Comparison of ENCODE assay signal across 8 cellular contexts in genomic region chr16:69132424-69133252, GRCh38. TPM values are rescaled to one million over a fixed set of nuclear protein-coding genes. Genes with fewer than 3 reads are reported as not detected.
DNase-seq lines count a peak whose midpoint lies in the region; ATAC-seq and TF ChIP-seq lines count a peak whose summit lies in the region.

TSS of gene CHTF8 (minus strand) at chr16:69132588. CDS start at chr16:69121458, 11,130 bp downstream.
TSS of gene UTP4 (plus strand) at chr16:69132649. CDS start at chr16:69133460, 811 bp downstream.

- no peak for TF ChIP-seq CTCF in AG09319 (IDR thresholded peaks at IDR 0.05; ENCODE audit: low read depth, low read length)
- TF ChIP-seq CTCF in liver (IDR thresholded peaks at IDR 0.05; ENCODE audit: low read depth, low read length, missing input control): no peak

- no peaks in the 10 kb centered on the region for H3K27me3 ChIP-seq in liver (ENCODE audit: control insufficient read depth in 4 of 4, insufficient read depth in 4 of 4, low read length in 3 of 4)

- H3K9ac ChIP-seq in liver (ENCODE audit: low read depth in 1 of 2, low read length in 2 of 2): peak within 1 kb of the TSS; percentile 79 to 85

- H3K27me3 Mint-ChIP-seq in dendritic cell treated with granulocyte-macrophage colony-stimulating factor and Interleukin-4, amounts not matched to agents 40 ng/mL and 50 ng/mL, for 4 days: no peaks in the 10 kb centered on the region

- DNase-seq in AG09319 (ENCODE audit: extremely low read depth, low read depth) (peak; percentile 40), NCI-H526 treated with DMSO at 0.1 percent for 48 hours (lab: John Stamatoyannopoulos, UW) (peak; percentile 59)
- peak; percentile 83 for DNase-seq in activated CD4-positive, alpha-beta T cell treated with anti-CD3 and anti-CD28 coated beads, Interleukin-2, amount 50 U/mL, for 1 hour
- DNase-seq in stimulated activated CD4-positive, alpha-beta T cell treated with anti-CD3 and anti-CD28 coated beads, Interleukin-4, amount 100 ng/mL, for 1 hour: peak; percentile 90

- peaks cover 47% of the 10 kb centered on the region for H3K4me1 Mint-ChIP-seq in dendritic cell treated with granulocyte-macrophage colony-stimulating factor and Interleukin-4, amounts not matched to agents 40 ng/mL and 50 ng/mL, for 4 days (ENCODE audit: low read depth)

- intact Hi-C loops in dendritic cell treated with granulocyte-macrophage colony-stimulating factor and Interleukin-4, amounts not matched to agents 40 ng/mL and 50 ng/mL, for 4 days (cut with micrococcal nuclease): loop anchor here (2.0 kb wide), 1 partner anchor 178 kb away; the partner anchor contains the start of gene VPS4A

- H3K9me3 ChIP-seq in liver (ENCODE audit: control insufficient read depth in 4 of 4, low read length in 3 of 4): no peaks in the 10 kb centered on the region

- peak within 1 kb of the TSS; percentile 88 for H3K27ac Mint-ChIP-seq in dendritic cell treated with granulocyte-macrophage colony-stimulating factor and Interleukin-4, amounts not matched to agents 40 ng/mL and 50 ng/mL, for 4 days

- peaks cover 0 to 9% (median 6%) of the 10 kb centered on the region in 4 donors for H3K36me3 ChIP-seq in liver (ENCODE audit: control insufficient read depth in 4 of 4, insufficient read depth in 3 of 4, low read depth in 1 of 4, low read length in 3 of 4)

- peak within 1 kb of the TSS; percentile 86 for H3K27ac ChIP-seq in liver (ENCODE audit: low read depth in 1 of 2, low read length in 2 of 2)

- H3K9me3 Mint-ChIP-seq in dendritic cell treated with granulocyte-macrophage colony-stimulating factor and Interleukin-4, amounts not matched to agents 40 ng/mL and 50 ng/mL, for 4 days: no peaks in the 10 kb centered on the region

- peak; percentile 89 for ATAC-seq in GM18909 (IDR thresholded peaks at IDR 0.05; ENCODE audit: poor library complexity, unreplicated experiment)
- ATAC-seq in HG03159 (IDR thresholded peaks at IDR 0.05; ENCODE audit: unreplicated experiment): peak; percentile 90

- peaks cover 60% of the 10 kb centered on the region for H3K36me3 Mint-ChIP-seq in dendritic cell treated with granulocyte-macrophage colony-stimulating factor and Interleukin-4, amounts not matched to agents 40 ng/mL and 50 ng/mL, for 4 days (ENCODE audit: low read depth)

- peaks cover 0 to 31% (median 16%) of the 10 kb centered on the region in 4 donors for H3K4me1 ChIP-seq in liver (ENCODE audit: control insufficient read depth in 4 of 4, insufficient read depth in 4 of 4, low read length in 3 of 4)

- H3K4me3 ChIP-seq in liver (ENCODE audit: low read depth in 1 of 3, low read length in 3 of 3): peak within 1 kb of the TSS; percentile 90 to 99 (median 93)

- peak within 1 kb of the TSS; percentile 84 for H3K4me3 Mint-ChIP-seq in dendritic cell treated with granulocyte-macrophage colony-stimulating factor and Interleukin-4, amounts not matched to agents 40 ng/mL and 50 ng/mL, for 4 days

- TF ChIP-seq RAD21 in liver (IDR thresholded peaks at IDR 0.05): no peak

- under 1% methylated on average over 78 of the region's 78 CpGs for WGBS in liver

TF ChIP-seq in liver, 16 proteins besides CTCF, POLR2A, EP300 and RAD21:
- TF ChIP-seq ATF3 (IDR thresholded peaks at IDR 0.05): no peak
- TF ChIP-seq MAX (IDR thresholded peaks at IDR 0.05): peak; percentile 54
- peak; percentile 66 to 90 for TF ChIP-seq GABPA (IDR thresholded peaks at IDR 0.05 in 1 of 2, conservative IDR thresholded peaks at IDR 0.05 in 1 of 2)

RNA-seq across cellular contexts. Expression of gene CHTF8, which starts in this region (rescaled TPM):
- 10 to 100 TPM; 52.0 to 56.9 TPM for total RNA-seq in liver
- polyA plus RNA-seq in liver: 10 to 100 TPM; 15.2 to 51.1 TPM

RNA-seq across cellular contexts. Expression of gene UTP4, which starts in this region (rescaled TPM):
- 10 to 100 TPM; 11.3 to 13.8 TPM for total RNA-seq in liver
- 10 to 100 TPM; 11.9 to 12.9 TPM for polyA plus RNA-seq in liver

Comparison
In these comparisons a context has a peak if more than half of its experiments do, and no peak if none do; other contexts are left out.
1. Peak in every context shown above with its lines: DNase-seq, ATAC-seq, H3K4me3 ChIP-seq and H3K27ac ChIP-seq.
2. DNase-seq: peak in every context shown above with its lines; median percentile 90 in stimulated activated CD4-positive, alpha-beta T cell treated with anti-CD3 and anti-CD28 coated beads, Interleukin-4, amount 100 ng/mL, for 1 hour; 83 in activated CD4-positive, alpha-beta T cell treated with anti-CD3 and anti-CD28 coated beads, Interleukin-2, amount 50 U/mL, for 1 hour; 59 in NCI-H526 treated with DMSO at 0.1 percent for 48 hours; 40 in AG09319.